9 cellular contexts compared by ENCODE assay signal in genomic region chr9:126611592-126612328, GRCh38. TPM values are rescaled to one million over a fixed set of nuclear protein-coding genes. Genes with fewer than 3 reads are reported as not detected.
DNase-seq lines count a peak whose midpoint lies in the region; ATAC-seq, FAIRE-seq and TF ChIP-seq lines count a peak whose summit lies in the region.
"Had no signal": no experiment of that assay in that cellular context is flagged by ENCODE, and none has a peak within 500 bp of the region (broad histone marks: within the 10 kb centered on the region; RNA-seq: fewer than 3 reads in every experiment).

No MANE protein-coding gene starts in this region.

- H3K9me3 ChIP-seq in SJCRH30 (replicated peaks) (no peaks in the 10 kb centered on the region), gastroesophageal sphincter (no peaks in the 10 kb centered on the region), pancreas (no peaks in the 10 kb centered on the region), thyroid gland (no peaks in the 10 kb centered on the region)

- H3K4me1 ChIP-seq in SJCRH30 (peaks cover 6% of the 10 kb centered on the region), gastroesophageal sphincter (peaks cover 0 to 56% (median 32%) of the 10 kb centered on the region in 3 donors), pancreas (peaks cover 0 to 12% (median 5%) of the 10 kb centered on the region in 3 donors), thyroid gland (peaks cover 13 to 57% of the 10 kb centered on the region in 2 donors)

- no peak for FAIRE-seq in pancreas (lab: Jason Lieb, UNC)
- FAIRE-seq: colon had no signal

- H3K36me3 ChIP-seq in SJCRH30 (no peaks in the 10 kb centered on the region), gastroesophageal sphincter (no peaks in the 10 kb centered on the region), pancreas (no peaks in the 10 kb centered on the region), thyroid gland (no peaks in the 10 kb centered on the region)

- TF ChIP-seq POLR2A in gastroesophageal sphincter (IDR thresholded peaks at IDR 0.05): no peak
- TF ChIP-seq POLR2A in thyroid gland (IDR thresholded peaks at IDR 0.05): peak in 1 of 2 donors; percentile 7

- TF ChIP-seq CTCF in gastroesophageal sphincter (IDR thresholded peaks at IDR 0.05) (peak in 3 of 4 experiments; percentile 75 to 93 (median 79)), pancreas (IDR thresholded peaks at IDR 0.05) (peak; percentile 78 to 93 (median 85)), thyroid gland (IDR thresholded peaks at IDR 0.05) (peak; percentile 45 to 93 (median 64))

- intact Hi-C loops in pancreas (cut with DNase I): loop anchor here in 2 of 3 donors (2.0 to 10.0 kb wide), 4 partner anchors 76 to 173 kb away; no protein-coding TSS in a partner anchor
- intact Hi-C loops in thyroid gland (cut with DNase I): loop anchor here (5.0 to 10.0 kb wide), 2 partner anchors 81 to 173 kb away; no protein-coding TSS in a partner anchor

- H3K27me3 ChIP-seq in SJCRH30 (no peaks in the 10 kb centered on the region), gastroesophageal sphincter (peaks cover 96% of the 10 kb centered on the region), pancreas (peaks cover 0 to 6% (median 0%) of the 10 kb centered on the region in 4 donors), thyroid gland (no peaks in the 10 kb centered on the region)

- TF ChIP-seq EP300 in gastroesophageal sphincter (IDR thresholded peaks at IDR 0.05): no peak

- ATAC-seq in gastroesophageal sphincter: peak; percentile 81
- ATAC-seq in pancreas: peak; percentile 86 to 96 (median 93)

- peak; percentile 92 for DNase-seq in DMS 273 (lab: John Stamatoyannopoulos, UW; ENCODE audit: unreplicated experiment)
- peak; percentile 97 for DNase-seq in HuH-7.5 (ENCODE audit: low spot score)
- peak; percentile 88 to 91 for DNase-seq in SJCRH30
- peak; percentile 46 for DNase-seq in activated gamma-delta T cell treated with anti-CD3 and anti-CD28 coated beads, Interleukin-2, amount 50 U/mL, for 16 hours (ENCODE audit: low read depth)
- peak; percentile 71 to 93 (median 83) for DNase-seq in pancreas
- peak; percentile 74 for DNase-seq in thyroid gland
- no peak for DNase-seq in NCI-H187 treated with DMSO at 0.1 percent for 48 hours (lab: John Stamatoyannopoulos, UW)

- H3K4me3 ChIP-seq in SJCRH30: peak overlapping the region; percentile 87
- peak overlapping the region in 1 of 2 donors; percentile 49 for H3K4me3 ChIP-seq in gastroesophageal sphincter
- H3K4me3 ChIP-seq in pancreas: peak overlapping the region in 1 of 4 donors; percentile 43
- peak overlapping the region in 1 of 3 donors; percentile 45 for H3K4me3 ChIP-seq in thyroid gland (replicated peaks in 1 of 3)

- WGBS in gastroesophageal sphincter (ENCODE audit: low coverage in 1 of 2), 2 donors: 0% methylated on average over 2 to 5 of the region's 43 CpGs
- 3% methylated on average over 43 of the region's 43 CpGs for WGBS in pancreas, 2 donors
- WGBS in thyroid gland, 2 donors: 3 to 4% methylated on average over 15 to 20 of the region's 43 CpGs

- H3K27ac ChIP-seq in SJCRH30 (no peak overlapping the region), gastroesophageal sphincter (no peak overlapping the region), pancreas (no peak overlapping the region), thyroid gland (no peak overlapping the region)

RNA-seq across cellular contexts. Expression of gene LMX1B, which starts 2.0 kb away (rescaled TPM):
- 10.3 and 12.2 TPM in 2 replicates for total RNA-seq in SJCRH30 (2014; rRNA removed; shearing (Covaris generic))
- total RNA-seq in gastroesophageal sphincter: under 1 TPM; 0.13 to 0.58 (median 0.27) TPM
- total RNA-seq in pancreas: 1 to 10 TPM in 1 of 6 donors, under 1 TPM in 5; 0.14 to 1.2 (median 0.62) TPM
- polyA plus RNA-seq in pancreas: under 1 TPM; 0.05 to 0.30 TPM
- 1 to 10 TPM in 3 of 4 donors, under 1 TPM in 1; 0.68 to 5.5 (median 1.7) TPM for total RNA-seq in thyroid gland
